ENCODE assay signal across 24 cellular contexts in the genomic region with DNA sequence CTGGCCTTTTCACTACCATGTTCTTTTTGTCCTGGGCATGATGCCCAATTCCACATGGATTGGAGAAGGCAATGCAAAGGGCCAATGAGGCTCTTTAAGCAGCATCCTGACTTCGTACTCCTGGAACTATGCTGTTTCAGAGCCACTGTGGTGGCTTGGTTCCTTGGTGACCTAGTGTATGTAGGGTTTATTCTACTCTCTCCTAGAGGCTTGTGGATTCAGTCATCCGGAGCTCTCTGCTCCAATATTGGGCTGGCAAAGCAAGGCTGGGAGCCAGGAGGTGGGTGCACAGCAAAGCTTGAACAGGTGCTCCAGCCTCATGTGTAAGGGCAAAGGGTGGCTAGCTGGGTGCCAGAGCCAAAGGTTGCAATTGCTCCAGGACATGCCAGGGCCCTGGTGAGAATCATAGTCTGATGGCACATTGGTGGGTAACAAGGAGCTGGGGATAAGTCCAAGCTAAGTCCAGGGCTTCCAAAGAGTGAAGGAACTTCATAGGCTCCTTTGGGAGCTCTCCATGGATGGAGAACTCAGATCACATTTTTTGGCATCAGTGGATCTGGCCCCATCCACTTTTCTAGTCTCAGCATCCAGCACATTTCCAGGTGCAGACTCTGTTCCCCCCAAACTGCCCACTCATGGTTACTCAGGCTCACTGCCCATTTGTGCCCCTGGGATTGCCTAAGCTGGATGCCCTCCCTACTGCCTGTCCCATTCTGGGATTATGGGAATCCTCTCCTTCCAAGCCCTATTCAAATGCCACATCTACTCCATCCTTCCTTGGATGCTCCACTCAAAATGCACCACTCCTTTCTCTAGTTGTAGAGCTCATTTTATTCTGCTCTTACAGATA.
"Had no signal": no experiment of that assay in that cellular context is flagged by ENCODE, and none has a peak within 500 bp of the region (broad histone marks: within the 10 kb centered on the region; RNA-seq: fewer than 3 reads in every experiment).

No MANE protein-coding gene starts in this region.

- H3K36me3 Mint-ChIP-seq: immature natural killer cell, memory B cell had no signal

- H3K4me2 ChIP-seq: hepatocyte had no signal

- H3K4me1 ChIP-seq: foreskin keratinocyte, gastroesophageal sphincter, heart left ventricle, left lung, lower lobe of right lung had no signal

- H3K4me3 Mint-ChIP-seq: immature natural killer cell, memory B cell had no signal

- H3K27ac Mint-ChIP-seq: memory B cell had no signal

- DNase-seq: dermis blood vessel endothelial cell; dorsolateral prefrontal cortex; effector CD4-positive, alpha-beta T cell; effector memory CD4-positive, alpha-beta T cell; erythroblast; foreskin keratinocyte; heart left ventricle; immature natural killer cell; islet precursor cell; kidney; kidney glomerular epithelial cell; left colon; left lung; left ventricle myocardium superior; lower lobe of right lung; mammary epithelial cell; mesendoderm; midbrain had no signal

- H3K9me3 ChIP-seq: gastroesophageal sphincter, left lung, lower lobe of right lung had no signal

- H3K27ac ChIP-seq: coronary artery, dorsolateral prefrontal cortex, epithelial cell of prostate, foreskin keratinocyte, gastroesophageal sphincter, heart left ventricle, hepatocyte, left lung, lower lobe of right lung had no signal

- H3K9me3 Mint-ChIP-seq: memory B cell had no signal

- H3K4me1 Mint-ChIP-seq: immature natural killer cell, memory B cell had no signal

- H2AFZ ChIP-seq: hepatocyte had no signal

- ATAC-seq: esophagus mucosa, foreskin keratinocyte, gastroesophageal sphincter, heart left ventricle, left colon, left lung, left ventricle myocardium superior, lower lobe of right lung had no signal

- H3K36me3 ChIP-seq: gastroesophageal sphincter, heart left ventricle, left lung, lower lobe of right lung had no signal

- H3K27me3 ChIP-seq: dorsolateral prefrontal cortex, foreskin keratinocyte, gastroesophageal sphincter, hepatocyte, left lung had no signal

- H3K4me3 ChIP-seq: coronary artery, dorsolateral prefrontal cortex, gastroesophageal sphincter, heart left ventricle, hepatocyte, left lung, lower lobe of right lung had no signal

- H3K27me3 Mint-ChIP-seq: memory B cell had no signal
